Comparison of ENCODE assay signal across 10 cellular contexts in the genomic region with DNA sequence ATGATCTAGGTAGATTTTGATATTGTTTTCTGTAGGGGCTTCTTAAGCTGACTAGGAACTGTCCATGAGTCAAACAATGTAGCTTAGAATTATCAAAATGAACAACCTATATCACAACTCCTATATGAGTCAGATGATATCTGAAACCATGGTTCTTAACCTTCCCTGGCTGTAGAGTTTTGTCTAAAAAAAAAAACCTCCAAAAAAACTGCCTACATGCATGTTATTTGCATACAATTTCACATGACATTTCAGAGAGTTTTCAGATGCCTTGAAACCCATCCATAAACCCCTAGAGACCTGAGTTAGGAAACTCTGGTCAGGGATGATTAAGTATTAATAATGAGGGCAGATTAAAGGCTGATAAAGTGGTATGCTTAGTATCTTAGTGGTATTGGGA.
DNase-seq lines count a peak whose midpoint lies in the region; ATAC-seq, FAIRE-seq and TF ChIP-seq lines count a peak whose summit lies in the region.
"Had no signal": no experiment of that assay in that cellular context is flagged by ENCODE, and none has a peak within 500 bp of the region (broad histone marks: within the 10 kb centered on the region; RNA-seq: fewer than 3 reads in every experiment).

No MANE protein-coding gene starts in this region.

- SMC1A ChIA-PET in GM12878 (lab: Charles Lee; ENCODE audit: uncharacterized antibody, unreplicated experiment): interaction anchor here (0.9 kb wide), 2 partner anchors 11 to 152 kb away, joined by 3 read pairs; no protein-coding TSS in a partner anchor

- ATAC-seq in GM18517 (IDR thresholded peaks at IDR 0.05; ENCODE audit: unreplicated experiment) (peak; percentile 89), GM21381 (IDR thresholded peaks at IDR 0.05; ENCODE audit: unreplicated experiment) (peak; percentile 65), HG03066 (IDR thresholded peaks at IDR 0.05; ENCODE audit: low read depth, unreplicated experiment) (peak; percentile 80), GM12878 (peak; percentile 91)

- H3K79me2 ChIP-seq in GM12878 (ENCODE audit: control insufficient read depth, insufficient read depth, low read length): no peaks in the 10 kb centered on the region

- no peak for TF ChIP-seq EP300 in GM12878 (IDR thresholded peaks at IDR 0.05; ENCODE audit: borderline replicate concordance in 1 of 2, control insufficient read depth in 1 of 2, low read depth in 2 of 2, low read length in 2 of 2)

- no peak for TF ChIP-seq RAD21 in GM12878 (IDR thresholded peaks at IDR 0.05; ENCODE audit: insufficient read depth, low read depth, low read length)

- no peak overlapping the region for H3K4me2 ChIP-seq in GM12878 (ENCODE audit: control insufficient read depth, insufficient read depth)

- H3K27ac ChIP-seq in GM12878 (ENCODE audit: control insufficient read depth, insufficient read depth): no peak overlapping the region

- no peak overlapping the region for H3K4me3 ChIP-seq in GM12878

- POLR2A ChIA-PET in GM12878 (lab: Charles Lee): no interaction called here

- RAD21 ChIA-PET in GM12878 (lab: Charles Lee; ENCODE audit: unreplicated experiment): no interaction called here

- CTCF ChIA-PET in GM12878 (lab: Yijun Ruan, JAX): no interaction called here

- FAIRE-seq in GM12878 (lab: Jason Lieb, UNC): peak; percentile 64
- FAIRE-seq in urothelium cell line (lab: Jason Lieb, UNC): no peak

- intact Hi-C loops in GM12878 (cut with micrococcal nuclease; ENCODE audit: unreplicated experiment): no loop called here

- BruUV-seq in GM12878 (replicated peaks; lab: Mats Ljungman, UMichigan): no TSS peak

- no peak for TF ChIP-seq CTCF in GM12878 (IDR thresholded peaks at IDR 0.05 in 2 of 3, conservative IDR thresholded peaks at IDR 0.05 in 1 of 3; ENCODE audit: control insufficient read depth in 2 of 3, extremely low read depth in 1 of 3, insufficient read depth in 1 of 3, low read depth in 3 of 3, low read length in 3 of 3)

- in situ Hi-C loops in GM12878 (cut with MboI): no loop called here

- no peaks in the 10 kb centered on the region for H3K27me3 ChIP-seq in GM12878 (replicated peaks in 1 of 2; ENCODE audit: control insufficient read depth in 2 of 2, insufficient read depth in 2 of 2, low read length in 1 of 2)

- no peaks in the 10 kb centered on the region for H3K9me3 ChIP-seq in GM12878 (replicated peaks; ENCODE audit: control insufficient read depth, insufficient read depth, low read length)

- DNase-seq in GM12878 (ENCODE audit: low read depth, low spot score) (no peak), urothelium cell line (ENCODE audit: low spot score) (no peak), cortex of kidney (lab: John Stamatoyannopoulos, UW) (no peak), germinal center (ENCODE audit: low spot score) (no peak)
- no peak for DNase-seq in activated CD8-positive, alpha-beta memory T cell treated with anti-CD3 and anti-CD28 coated beads for 24 hours
- DNase-seq: CD4-positive, CD25-positive, alpha-beta regulatory T cell; NCI-H748 treated with DMSO at 0.1 percent for 48 hours had no signal

- H3K4me1 ChIP-seq in GM12878 (ENCODE audit: control insufficient read depth, insufficient read depth, low read length): no peaks in the 10 kb centered on the region

- no peaks in the 10 kb centered on the region for H4K20me1 ChIP-seq in GM12878 (ENCODE audit: control insufficient read depth, insufficient read depth)

- no peak overlapping the region for H3K9ac ChIP-seq in GM12878 (ENCODE audit: control insufficient read depth, insufficient read depth, low read length)

- TF ChIP-seq POLR2A in GM12878 (IDR thresholded peaks at IDR 0.05; ENCODE audit: low read depth, low read length): no peak

- H2AFZ ChIP-seq in GM12878 (ENCODE audit: control insufficient read depth, low read depth, low read length): no peak overlapping the region

- H3K36me3 ChIP-seq in GM12878 (ENCODE audit: control insufficient read depth in 2 of 2, insufficient read depth in 2 of 2, low read length in 1 of 2): no peaks in the 10 kb centered on the region

TF ChIP-seq in GM12878, 131 proteins besides CTCF, POLR2A, EP300 and RAD21 (continues in another document):
- TF ChIP-seq BRCA1 (IDR thresholded peaks at IDR 0.05; ENCODE audit: low read depth, low read length) (no peak), SRF (IDR thresholded peaks at IDR 0.05; ENCODE audit: low read depth in 2 of 2, low read length in 2 of 2) (no peak), MEF2A (IDR thresholded peaks at IDR 0.05; ENCODE audit: insufficient read depth, low read depth, low read length) (no peak), NBN (IDR thresholded peaks at IDR 0.05) (no peak), YBX1 (IDR thresholded peaks at IDR 0.05) (no peak), RELA (IDR thresholded peaks at IDR 0.05; ENCODE audit: borderline replicate concordance, partially characterized antibody) (no peak), ZNF622 (IDR thresholded peaks at IDR 0.05) (no peak), TCF7 (IDR thresholded peaks at IDR 0.05; ENCODE audit: borderline replicate concordance) (no peak), CREB1 (IDR thresholded peaks at IDR 0.05; ENCODE audit: low read depth) (no peak), SMC3 (IDR thresholded peaks at IDR 0.05; ENCODE audit: borderline replicate concordance, low read length) (no peak), JUNB (IDR thresholded peaks at IDR 0.05) (peak; percentile 71), POU2F2 (IDR thresholded peaks at IDR 0.05; ENCODE audit: borderline replicate concordance, low read depth, low read length) (peak; percentile 68; the same call in 1 of the 3 replicates), RBBP5 (conservative IDR thresholded peaks at IDR 0.05) (no peak), RB1 (IDR thresholded peaks at IDR 0.05; ENCODE audit: borderline replicate concordance) (no peak), ZNF384 (IDR thresholded peaks at IDR 0.05; ENCODE audit: borderline replicate concordance, low read depth, low read length) (peak; percentile 31; the same call in 1 of the 2 replicates), BACH1 (IDR thresholded peaks at IDR 0.05; ENCODE audit: borderline replicate concordance) (no peak), PML (IDR thresholded peaks at IDR 0.05; ENCODE audit: low read length) (no peak), NR2C2 (IDR thresholded peaks at IDR 0.05; ENCODE audit: borderline replicate concordance, control insufficient read depth, insufficient read length, low read depth) (no peak), SIX5 (IDR thresholded peaks at IDR 0.05; ENCODE audit: low read depth, low read length, severe bottlenecking) (no peak), MTA3 (IDR thresholded peaks at IDR 0.05; ENCODE audit: borderline replicate concordance, low read length) (no peak), ZZZ3 (IDR thresholded peaks at IDR 0.05; ENCODE audit: control insufficient read depth, insufficient read length, low read depth) (no peak), SIN3A (IDR thresholded peaks at IDR 0.05; ENCODE audit: low read depth, low read length) (no peak)
- TF ChIP-seq, protein P1, sequence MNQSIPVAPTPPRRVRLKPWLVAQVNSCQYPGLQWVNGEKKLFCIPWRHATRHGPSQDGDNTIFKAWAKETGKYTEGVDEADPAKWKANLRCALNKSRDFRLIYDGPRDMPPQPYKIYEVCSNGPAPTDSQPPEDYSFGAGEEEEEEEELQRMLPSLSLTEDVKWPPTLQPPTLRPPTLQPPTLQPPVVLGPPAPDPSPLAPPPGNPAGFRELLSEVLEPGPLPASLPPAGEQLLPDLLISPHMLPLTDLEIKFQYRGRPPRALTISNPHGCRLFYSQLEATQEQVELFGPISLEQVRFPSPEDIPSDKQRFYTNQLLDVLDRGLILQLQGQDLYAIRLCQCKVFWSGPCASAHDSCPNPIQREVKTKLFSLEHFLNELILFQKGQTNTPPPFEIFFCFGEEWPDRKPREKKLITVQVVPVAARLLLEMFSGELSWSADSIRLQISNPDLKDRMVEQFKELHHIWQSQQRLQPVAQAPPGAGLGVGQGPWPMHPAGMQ (IDR thresholded peaks at IDR 0.05; ENCODE audit: borderline replicate concordance): no peak
- TF ChIP-seq, protein P2, sequence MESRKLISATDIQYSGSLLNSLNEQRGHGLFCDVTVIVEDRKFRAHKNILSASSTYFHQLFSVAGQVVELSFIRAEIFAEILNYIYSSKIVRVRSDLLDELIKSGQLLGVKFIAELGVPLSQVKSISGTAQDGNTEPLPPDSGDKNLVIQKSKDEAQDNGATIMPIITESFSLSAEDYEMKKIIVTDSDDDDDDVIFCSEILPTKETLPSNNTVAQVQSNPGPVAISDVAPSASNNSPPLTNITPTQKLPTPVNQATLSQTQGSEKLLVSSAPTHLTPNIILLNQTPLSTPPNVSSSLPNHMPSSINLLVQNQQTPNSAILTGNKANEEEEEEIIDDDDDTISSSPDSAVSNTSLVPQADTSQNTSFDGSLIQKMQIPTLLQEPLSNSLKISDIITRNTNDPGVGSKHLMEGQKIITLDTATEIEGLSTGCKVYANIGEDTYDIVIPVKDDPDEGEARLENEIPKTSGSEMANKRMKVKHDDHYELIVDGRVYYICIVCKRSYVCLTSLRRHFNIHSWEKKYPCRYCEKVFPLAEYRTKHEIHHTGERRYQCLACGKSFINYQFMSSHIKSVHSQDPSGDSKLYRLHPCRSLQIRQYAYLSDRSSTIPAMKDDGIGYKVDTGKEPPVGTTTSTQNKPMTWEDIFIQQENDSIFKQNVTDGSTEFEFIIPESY (IDR thresholded peaks at IDR 0.05): no peak
- TF ChIP-seq, protein P3, sequence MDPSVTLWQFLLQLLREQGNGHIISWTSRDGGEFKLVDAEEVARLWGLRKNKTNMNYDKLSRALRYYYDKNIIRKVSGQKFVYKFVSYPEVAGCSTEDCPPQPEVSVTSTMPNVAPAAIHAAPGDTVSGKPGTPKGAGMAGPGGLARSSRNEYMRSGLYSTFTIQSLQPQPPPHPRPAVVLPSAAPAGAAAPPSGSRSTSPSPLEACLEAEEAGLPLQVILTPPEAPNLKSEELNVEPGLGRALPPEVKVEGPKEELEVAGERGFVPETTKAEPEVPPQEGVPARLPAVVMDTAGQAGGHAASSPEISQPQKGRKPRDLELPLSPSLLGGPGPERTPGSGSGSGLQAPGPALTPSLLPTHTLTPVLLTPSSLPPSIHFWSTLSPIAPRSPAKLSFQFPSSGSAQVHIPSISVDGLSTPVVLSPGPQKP (IDR thresholded peaks at IDR 0.05; ENCODE audit: low read depth, low read length): no peak
